Comparison of ENCODE assay signal across 8 cellular contexts in genomic region chr12:15911931-15912330, GRCh38. TPM values are rescaled to one million over a fixed set of nuclear protein-coding genes. Genes with fewer than 3 reads are reported as not detected.
A peak's percentile ranks its signal among the peaks of the same experiment; 100 is the strongest.
DNase-seq lines count a peak whose midpoint lies in the region; ATAC-seq and TF ChIP-seq lines count a peak whose summit lies in the region.
"Not testable (repeated sequence)": the region's sequence is repeated elsewhere in the genome, so short reads cannot be mapped to it uniquely, and the experiment has no call there.

No MANE protein-coding gene starts in this region.

- TF ChIP-seq CTCF in AG09309 (IDR thresholded peaks at IDR 0.05; ENCODE audit: control insufficient read depth, insufficient read depth, low read depth, low read length, missing control alignments); HFFc6 (IDR thresholded peaks at IDR 0.05); SK-N-SH (IDR thresholded peaks at IDR 0.05); endothelial cell (IDR thresholded peaks at IDR 0.05; ENCODE audit: unreplicated experiment); nephron (IDR thresholded peaks at IDR 0.05; ENCODE audit: unreplicated experiment in 3 of 3): not testable (repeated sequence)

- TF ChIP-seq RAD21 in SK-N-SH (IDR thresholded peaks at IDR 0.05; ENCODE audit: low read length) = not testable (repeated sequence)

- peak overlapping the region; percentile 81 to 95 for H3K27ac ChIP-seq in SK-N-SH (ENCODE audit: low read depth in 2 of 2, low read length in 1 of 2)

- POLR2A ChIA-PET in SK-N-SH (lab: Yijun Ruan, JAX) = interaction anchor here (1.5 kb wide), 1 partner anchor 18 kb away, joined by 5 read pairs; no protein-coding TSS in a partner anchor

- H3K9ac ChIP-seq in SK-N-SH = peak overlapping the region; percentile 96

- not testable (repeated sequence) for ATAC-seq in activated naive CD8-positive, alpha-beta T cell treated with anti-CD3 and anti-CD28 coated beads, Interleukin-2, amount 50 U/mL, for 24 hours

- H2AFZ ChIP-seq in SK-N-SH (ENCODE audit: low read depth) = peak overlapping the region; percentile 96

- H3K9me3 Mint-ChIP-seq in HFFc6; activated naive CD8-positive, alpha-beta T cell treated with anti-CD3 and anti-CD28 coated beads, Interleukin-2, amount 50 U/mL, for 24 hours; endothelial cell (ENCODE audit: unreplicated experiment); nephron; stimulated activated naive CD8-positive, alpha-beta T cell treated with anti-CD3 and anti-CD28 coated beads, Interleukin-15, Interleukin-2, amounts not matched to agents 100 ng/mL and 50 ng/mL, for 24 hours: not testable (repeated sequence)

- peaks cover 27% of the 10 kb centered on the region for H3K4me1 Mint-ChIP-seq in HFFc6 (ENCODE audit: low read depth)
- H3K4me1 Mint-ChIP-seq in activated naive CD8-positive, alpha-beta T cell treated with anti-CD3 and anti-CD28 coated beads, Interleukin-2, amount 50 U/mL, for 24 hours = peaks cover 20% of the 10 kb centered on the region
- H3K4me1 Mint-ChIP-seq in endothelial cell (ENCODE audit: unreplicated experiment) = peaks cover 25% of the 10 kb centered on the region
- H3K4me1 Mint-ChIP-seq in nephron = peaks cover 13% of the 10 kb centered on the region
- H3K4me1 Mint-ChIP-seq in stimulated activated naive CD8-positive, alpha-beta T cell treated with anti-CD3 and anti-CD28 coated beads, Interleukin-15, Interleukin-2, amounts not matched to agents 100 ng/mL and 50 ng/mL, for 24 hours (ENCODE audit: low read depth) = peaks cover 15% of the 10 kb centered on the region

- CTCF ChIA-PET in SK-N-SH (lab: Yijun Ruan, JAX) = interaction anchor here (1.3 kb wide), 1 partner anchor 9 kb away, joined by 6 read pairs; no protein-coding TSS in a partner anchor

- H3K36me3 Mint-ChIP-seq in HFFc6 (ENCODE audit: low read depth); activated naive CD8-positive, alpha-beta T cell treated with anti-CD3 and anti-CD28 coated beads, Interleukin-2, amount 50 U/mL, for 24 hours (ENCODE audit: low read depth); endothelial cell (ENCODE audit: low read depth, unreplicated experiment); nephron (ENCODE audit: low read depth); stimulated activated naive CD8-positive, alpha-beta T cell treated with anti-CD3 and anti-CD28 coated beads, Interleukin-15, Interleukin-2, amounts not matched to agents 100 ng/mL and 50 ng/mL, for 24 hours (ENCODE audit: low read depth): not testable (repeated sequence)

- not testable (repeated sequence) for TF ChIP-seq EP300 in SK-N-SH (IDR thresholded peaks at IDR 0.05; ENCODE audit: borderline replicate concordance in 1 of 2, low read depth in 1 of 2, low read length in 1 of 2)

- not testable (repeated sequence) for H3K9me3 ChIP-seq in SK-N-SH; iPS-18c (ENCODE audit: control insufficient read depth, insufficient read depth, low read length)

- H3K27me3 Mint-ChIP-seq in HFFc6 (ENCODE audit: insufficient read depth); activated naive CD8-positive, alpha-beta T cell treated with anti-CD3 and anti-CD28 coated beads, Interleukin-2, amount 50 U/mL, for 24 hours; endothelial cell (ENCODE audit: unreplicated experiment); nephron (ENCODE audit: low read depth); stimulated activated naive CD8-positive, alpha-beta T cell treated with anti-CD3 and anti-CD28 coated beads, Interleukin-15, Interleukin-2, amounts not matched to agents 100 ng/mL and 50 ng/mL, for 24 hours: not testable (repeated sequence)

- H3K27ac Mint-ChIP-seq in HFFc6 = peak overlapping the region; percentile 94
- H3K27ac Mint-ChIP-seq in activated naive CD8-positive, alpha-beta T cell treated with anti-CD3 and anti-CD28 coated beads, Interleukin-2, amount 50 U/mL, for 24 hours = peak overlapping the region; percentile 89
- H3K27ac Mint-ChIP-seq in endothelial cell (ENCODE audit: unreplicated experiment) = peak overlapping the region; percentile 99
- peak overlapping the region; percentile 89 to 95 (median 93) for H3K27ac Mint-ChIP-seq in nephron
- H3K27ac Mint-ChIP-seq in stimulated activated naive CD8-positive, alpha-beta T cell treated with anti-CD3 and anti-CD28 coated beads, Interleukin-15, Interleukin-2, amounts not matched to agents 100 ng/mL and 50 ng/mL, for 24 hours = peak overlapping the region; percentile 94

- not testable (repeated sequence) for H3K9me2 ChIP-seq in SK-N-SH

- peak overlapping the region; percentile 94 for H3K4me2 ChIP-seq in SK-N-SH

- WGBS in SK-N-SH (ENCODE audit: low lambda C conversion rate) = 12% methylated on average over 4 of the region's 5 CpGs

- peaks cover 20% of the 10 kb centered on the region for H3K79me2 ChIP-seq in SK-N-SH (ENCODE audit: insufficient read depth)

- H3F3A ChIP-seq in SK-N-SH (replicated peaks; ENCODE audit: insufficient read depth) = peaks cover 27% of the 10 kb centered on the region

- H4K20me1 ChIP-seq in SK-N-SH (ENCODE audit: insufficient read depth) = not testable (repeated sequence)

- not testable (repeated sequence) for H3K4me1 ChIP-seq in SK-N-SH (ENCODE audit: control insufficient read depth in 1 of 2, insufficient read depth in 2 of 2, low read depth in 1 of 2, low read length in 1 of 2)

- peak overlapping the region; percentile 73 for H3K4me3 ChIP-seq in AG09309 (ENCODE audit: control insufficient read depth, low read depth, low read length)
- H3K4me3 ChIP-seq in SK-N-SH (ENCODE audit: low read depth in 2 of 2, low read length in 1 of 2) = peak overlapping the region; percentile 92
- H3K4me3 ChIP-seq in iPS-18c (ENCODE audit: insufficient read depth, low read depth, low read length) = peak overlapping the region; percentile 79; the same call in 1 of the 2 replicates

- H3K4me3 Mint-ChIP-seq in HFFc6 (peak overlapping the region; percentile 92), endothelial cell (ENCODE audit: unreplicated experiment) (peak overlapping the region; percentile 99), nephron (peak overlapping the region; percentile 91 to 92 (median 91))
- H3K4me3 Mint-ChIP-seq in activated naive CD8-positive, alpha-beta T cell treated with anti-CD3 and anti-CD28 coated beads, Interleukin-2, amount 50 U/mL, for 24 hours = peak overlapping the region; percentile 92
- H3K4me3 Mint-ChIP-seq in stimulated activated naive CD8-positive, alpha-beta T cell treated with anti-CD3 and anti-CD28 coated beads, Interleukin-15, Interleukin-2, amounts not matched to agents 100 ng/mL and 50 ng/mL, for 24 hours = peak overlapping the region; percentile 96

- not testable (repeated sequence) for H3K27me3 ChIP-seq in SK-N-SH (ENCODE audit: insufficient read depth)

- peaks cover 10 to 11% of the 10 kb centered on the region in 2 experiments for H3K36me3 ChIP-seq in SK-N-SH (replicated peaks in 1 of 2; ENCODE audit: control insufficient read depth in 1 of 2, insufficient read depth in 2 of 2, low read length in 1 of 2)

- DNase-seq in AG09309 (ENCODE audit: low read depth); HFFc6; SK-N-SH; activated naive CD8-positive, alpha-beta T cell treated with anti-CD3 and anti-CD28 coated beads, Interleukin-2, amount 50 U/mL, for 24 hours; endothelial cell (ENCODE audit: low spot score): not testable (repeated sequence)

RNA-seq across cellular contexts. Expression of gene DERA, which starts 0.8 kb away (rescaled TPM):
- 10 to 100 TPM; 28.1 to 46.4 (median 36.3) TPM for total RNA-seq in HFFc6 (2021; fragmentation: NEBNext Ultra II Directional; extraction: Animal tissue kit (Norgen Biotek cat#: 25700))
- polyA plus RNA-seq in SK-N-SH (2012; rRNA removed) = 16.6 and 20.0 TPM in 2 replicates
- polyA plus RNA-seq in SK-N-SH (2012; cell fraction: cytosol; rRNA removed) = 24.8 and 29.8 TPM in 2 replicates
- 7.3 and 13.3 TPM in 2 replicates for polyA plus RNA-seq in SK-N-SH (2012; cell fraction: nucleus; rRNA removed)
- total RNA-seq in endothelial cell (ENCODE audit: unreplicated experiment) = 50.3 TPM

RNA-seq across cellular contexts. Expression of gene STRAP, which starts 29.7 kb away (rescaled TPM):
- total RNA-seq in HFFc6 (2021; fragmentation: NEBNext Ultra II Directional; extraction: Animal tissue kit (Norgen Biotek cat#: 25700)) = 100 to 1,000 TPM; 179 to 208 (median 193) TPM
- 85.6 and 108 TPM in 2 replicates for polyA plus RNA-seq in SK-N-SH (2012; rRNA removed)
- polyA plus RNA-seq in SK-N-SH (2012; cell fraction: cytosol; rRNA removed) = 113 and 145 TPM in 2 replicates
- 27.7 and 44.7 TPM in 2 replicates for polyA plus RNA-seq in SK-N-SH (2012; cell fraction: nucleus; rRNA removed)
- 138 TPM for total RNA-seq in endothelial cell (ENCODE audit: unreplicated experiment)
